ENCODE assay signal across 22 cellular contexts in genomic region chr12:43812042-43812441, GRCh38.
"Had no signal": no experiment of that assay in that cellular context is flagged by ENCODE, and none has a peak within 500 bp of the region (broad histone marks: within the 10 kb centered on the region; RNA-seq: fewer than 3 reads in every experiment).

No MANE protein-coding gene starts in this region.

- H3K36me3 ChIP-seq: left ventricle myocardium inferior, upper lobe of right lung, WERI-Rb-1 had no signal

- H3K27me3 Mint-ChIP-seq: brain had no signal

- DNase-seq: activated CD4-positive, alpha-beta T cell treated with anti-CD3 and anti-CD28 coated beads, Interleukin-2, amount 10 ng/mL, durations not matched to agents 7 days and 5 days; activated CD4-positive, CD25-positive, alpha-beta regulatory T cell treated with anti-CD3 and anti-CD28 coated beads, Interleukin-2, amount 50 U/mL, for 72 hours; activated CD8-positive, alpha-beta memory T cell treated with anti-CD3 and anti-CD28 coated beads, Interleukin-2, amount 10 ng/mL, durations not matched to agents 7 days and 5 days; activated CD8-positive, alpha-beta T cell treated with anti-CD3 and anti-CD28 coated beads for 36 hours; activated gamma-delta T cell; activated T-cell treated with anti-CD3 and anti-CD28 coated beads for 4 hours; aorta; central memory CD4-positive, alpha-beta T cell; dermis blood vessel endothelial cell; effector CD8-positive, alpha-beta T cell; immature natural killer cell; kidney glomerular epithelial cell; left ventricle myocardium inferior; midbrain; natural killer cell; stimulated activated CD4-positive, alpha-beta T cell treated with anti-CD3 and anti-CD28 coated beads, Interleukin-4, amount 100 ng/mL, for 24 hours; stimulated activated naive CD4-positive, alpha-beta T cell treated with Interleukin-2 at 50 U/mL for 16 hours; upper lobe of right lung; WERI-Rb-1 had no signal

- ATAC-seq: activated CD8-positive, alpha-beta memory T cell treated with anti-CD3 and anti-CD28 coated beads, Interleukin-2, amount 10 ng/mL, durations not matched to agents 7 days and 5 days; activated CD8-positive, alpha-beta T cell treated with anti-CD3 and anti-CD28 coated beads for 36 hours; activated naive CD4-positive, alpha-beta T cell treated with anti-CD3 and anti-CD28 coated beads, Interleukin-2, amount 50 U/mL, for 72 hours; natural killer cell; upper lobe of right lung had no signal

- H3K36me3 Mint-ChIP-seq: activated naive CD4-positive, alpha-beta T cell treated with anti-CD3 and anti-CD28 coated beads, Interleukin-2, amount 50 U/mL, for 72 hours; brain; immature natural killer cell; natural killer cell had no signal

- H3K27ac ChIP-seq: left ventricle myocardium inferior, upper lobe of right lung, WERI-Rb-1 had no signal

- H3K9me3 Mint-ChIP-seq: activated CD4-positive, alpha-beta T cell treated with anti-CD3 and anti-CD28 coated beads, Interleukin-2, amount 10 ng/mL, durations not matched to agents 7 days and 5 days; activated CD8-positive, alpha-beta T cell treated with anti-CD3 and anti-CD28 coated beads for 36 hours; activated naive CD4-positive, alpha-beta T cell treated with anti-CD3 and anti-CD28 coated beads, Interleukin-2, amount 50 U/mL, for 72 hours; brain; immature natural killer cell; natural killer cell; T-helper 2 cell treated with Interferon-gamma antibody and Interleukin-4, amounts not matched to agents 5 μg/mL and 100 μg/mL, for 36 hours had no signal

- H3K9me3 ChIP-seq: left ventricle myocardium inferior, upper lobe of right lung had no signal

- H3K4me3 ChIP-seq: left ventricle myocardium inferior, upper lobe of right lung had no signal

- H3K4me3 Mint-ChIP-seq: activated CD4-positive, alpha-beta T cell treated with anti-CD3 and anti-CD28 coated beads, Interleukin-2, amount 10 ng/mL, durations not matched to agents 7 days and 5 days; activated CD8-positive, alpha-beta memory T cell treated with anti-CD3 and anti-CD28 coated beads, Interleukin-2, amount 10 ng/mL, durations not matched to agents 7 days and 5 days; activated CD8-positive, alpha-beta T cell treated with anti-CD3 and anti-CD28 coated beads for 36 hours; immature natural killer cell; natural killer cell; T-helper 2 cell treated with Interferon-gamma antibody and Interleukin-4, amounts not matched to agents 5 μg/mL and 100 μg/mL, for 36 hours had no signal

- H3K27ac Mint-ChIP-seq: activated CD4-positive, alpha-beta T cell treated with anti-CD3 and anti-CD28 coated beads, Interleukin-2, amount 10 ng/mL, durations not matched to agents 7 days and 5 days; activated CD8-positive, alpha-beta memory T cell treated with anti-CD3 and anti-CD28 coated beads, Interleukin-2, amount 10 ng/mL, durations not matched to agents 7 days and 5 days; activated CD8-positive, alpha-beta T cell treated with anti-CD3 and anti-CD28 coated beads for 36 hours; brain; immature natural killer cell; natural killer cell; T-helper 2 cell treated with Interferon-gamma antibody and Interleukin-4, amounts not matched to agents 5 μg/mL and 100 μg/mL, for 36 hours had no signal
